Comparison of ENCODE assay signal across 7 cellular contexts in the genomic region with DNA sequence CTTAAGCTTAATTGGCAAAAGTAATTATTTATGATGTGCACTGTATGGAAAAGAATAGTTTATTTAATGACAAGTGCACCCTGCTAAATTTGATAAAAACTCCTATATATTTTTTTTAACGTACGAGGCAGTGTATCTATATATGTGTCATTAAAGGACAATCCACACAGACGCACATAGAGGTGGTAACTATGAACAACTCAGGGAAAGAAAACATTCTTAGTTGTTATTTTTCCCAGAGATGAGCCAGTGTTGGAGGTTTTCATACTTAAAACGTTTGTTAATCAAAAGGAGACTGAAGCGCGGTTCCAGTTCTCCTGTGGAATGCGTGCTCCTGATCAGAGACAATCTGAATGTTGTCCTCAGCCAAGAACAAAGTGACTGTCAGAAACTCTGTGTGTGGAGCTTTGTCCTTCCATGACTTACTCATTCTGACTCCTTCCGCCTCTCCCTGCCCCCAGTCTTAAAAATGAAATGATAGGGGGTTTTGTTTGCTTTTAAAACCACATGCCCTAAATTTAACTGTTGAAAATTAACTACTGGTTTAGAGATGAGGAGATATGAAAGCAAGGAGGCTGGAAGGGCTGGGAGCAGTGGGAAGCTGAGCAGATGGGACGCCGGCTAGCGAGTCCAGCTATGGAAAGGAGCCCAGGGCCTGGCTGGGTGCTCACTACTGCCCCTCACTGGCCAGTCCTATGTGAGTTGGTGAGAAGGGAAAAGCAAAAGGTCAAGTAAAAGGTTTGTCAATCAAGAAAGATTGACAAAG.
DNase-seq lines count a peak whose midpoint lies in the region; ATAC-seq and TF ChIP-seq lines count a peak whose summit lies in the region.

No MANE protein-coding gene starts in this region.

- H2BK20ac ChIP-seq in H9 (ENCODE audit: low read depth, low read length, poor library complexity, severe bottlenecking), result no peak overlapping the region

- H2BK12ac ChIP-seq in H9 (ENCODE audit: insufficient read length, low read depth, low read length), result no peak overlapping the region

- H3K4me3 ChIP-seq in heart right ventricle (peak overlapping the region in 3 of 10 donors; percentile 3 to 21 (median 9)), retinal pigment epithelial cell (ENCODE audit: low read length) (no peak overlapping the region)

- no peak overlapping the region for H3K23ac ChIP-seq in H9 (ENCODE audit: insufficient read length, low read depth, low read length)

- H4K8ac ChIP-seq in H9 (replicated peaks; ENCODE audit: insufficient read length, low read depth, low read length), result no peak overlapping the region

- no peak overlapping the region for H2BK5ac ChIP-seq in H9 (ENCODE audit: insufficient read length, low read length)

- H3T11ph ChIP-seq in H9 (ENCODE audit: low read length), result no peak overlapping the region

- H4K91ac ChIP-seq in H9 (ENCODE audit: insufficient read length, low read depth, low read length), result no peak overlapping the region

- no peak overlapping the region for H3K14ac ChIP-seq in H9 (ENCODE audit: insufficient read depth, low read length)

- TF ChIP-seq CTCF in H9 (conservative IDR thresholded peaks at IDR 0.05), result peak; percentile 89
- peak; percentile 35 to 70 (median 65) for TF ChIP-seq CTCF in heart right ventricle (IDR thresholded peaks at IDR 0.05)
- TF ChIP-seq CTCF in retinal pigment epithelial cell (conservative IDR thresholded peaks at IDR 0.05; ENCODE audit: low read depth, low read length), result peak; percentile 85

- H3K4ac ChIP-seq in H9 (ENCODE audit: low read depth, low read length), result no peak overlapping the region

- H3K79me2 ChIP-seq in H9 (ENCODE audit: insufficient read depth, low read length), result no peaks in the 10 kb centered on the region

- H3K27ac ChIP-seq in H9 (ENCODE audit: insufficient read length, low read depth, low read length), result no peak overlapping the region
- peak overlapping the region; percentile 28 to 85 (median 77) for H3K27ac ChIP-seq in heart right ventricle

- no peak overlapping the region for H3K4me2 ChIP-seq in H9 (ENCODE audit: insufficient read depth, insufficient read length, low read length)

- H3K56ac ChIP-seq in H9 (ENCODE audit: insufficient read length, low read depth, low read length), result no peak overlapping the region

- ATAC-seq in heart right ventricle, result peak; percentile 49 to 81 (median 72)
- ATAC-seq in HG02973 (IDR thresholded peaks at IDR 0.05; ENCODE audit: unreplicated experiment), result no peak
- ATAC-seq in HG03469 (IDR thresholded peaks at IDR 0.05; ENCODE audit: unreplicated experiment), result no peak
- ATAC-seq in HG03139 (IDR thresholded peaks at IDR 0.05; ENCODE audit: unreplicated experiment), result no peak

- H2BK120ac ChIP-seq in H9 (ENCODE audit: low read depth, low read length, poor library complexity, severe bottlenecking), result no peak overlapping the region

- H3K27me3 ChIP-seq in H9 (ENCODE audit: insufficient read depth, low read length), result no peaks in the 10 kb centered on the region
- no peaks in the 10 kb centered on the region for H3K27me3 ChIP-seq in heart right ventricle

- DNase-seq in H9, result peak; percentile 79
- DNase-seq in UCSD-AML1 (lab: John Stamatoyannopoulos, UW; ENCODE audit: unreplicated experiment), result peak; percentile 62
- peak in 1 of 2 donors; percentile 56 for DNase-seq in heart right ventricle
- no peak for DNase-seq in retinal pigment epithelial cell (ENCODE audit: low read depth)

- H4K5ac ChIP-seq in H9 (ENCODE audit: insufficient read length, low read depth, low read length), result no peak overlapping the region

- H2BK15ac ChIP-seq in H9 (ENCODE audit: low read depth, low read length), result no peak overlapping the region

- H3K9me3 ChIP-seq in H9 (ENCODE audit: control insufficient read depth, low read depth, low read length), result no peaks in the 10 kb centered on the region
- no peaks in the 10 kb centered on the region for H3K9me3 ChIP-seq in heart right ventricle

- H3K9me3 Mint-ChIP-seq in H9, result no peaks in the 10 kb centered on the region

- H3K36me3 ChIP-seq in heart right ventricle, result peaks cover 0 to 54% (median 5%) of the 10 kb centered on the region in 9 donors

- H3K36me3 Mint-ChIP-seq in H9 (ENCODE audit: insufficient read depth in 1 of 3, low read depth in 3 of 3), result no peaks in the 10 kb centered on the region; a peak in 1 of 7 replicates

- H2AFZ ChIP-seq in H9 (ENCODE audit: low read length), result no peak overlapping the region

- no peaks in the 10 kb centered on the region for H3K27me3 Mint-ChIP-seq in H9 (ENCODE audit: low read depth)

- peaks cover 43 to 44% of the 10 kb centered on the region in 2 experiments for H3K4me1 Mint-ChIP-seq in H9

- H3K79me1 ChIP-seq in H9 (ENCODE audit: insufficient read depth, low read depth, low read length, poor library complexity, severe bottlenecking), result no peaks in the 10 kb centered on the region

- no peaks in the 10 kb centered on the region for H4K20me1 ChIP-seq in H9 (ENCODE audit: control insufficient read depth, insufficient read depth, insufficient read length)

- H3K23me2 ChIP-seq in H9 (ENCODE audit: insufficient read length, low read depth, low read length, poor library complexity, severe bottlenecking), result no peaks in the 10 kb centered on the region

- no CpG with 5 or more reads among the region's 11 CpGs for WGBS in H9 (ENCODE audit: extremely low coverage, insufficient read length, low lambda C conversion rate)
- WGBS in heart right ventricle, 2 donors, result 27 to 41% methylated on average over 11 of the region's 11 CpGs

- intact Hi-C loops in heart right ventricle (cut with DNase I), result loop anchor here in 4 of 10 donors (10.0 kb wide), 2 partner anchors 50 to 200 kb away; no protein-coding TSS in a partner anchor

- no peak overlapping the region for H2AK5ac ChIP-seq in H9 (ENCODE audit: insufficient read length, low read length)

- no peak overlapping the region for H3K18ac ChIP-seq in H9 (ENCODE audit: insufficient read length, low read depth, low read length)

- no peak overlapping the region for H3K4me3 Mint-ChIP-seq in H9

- H3K9ac ChIP-seq in H9 (ENCODE audit: extremely low read depth, insufficient read length, low read length), result no peak overlapping the region

- H3K27ac Mint-ChIP-seq in H9, result 0 out of 7 replicates have a peak overlapping the region, but pooled peaks of 1 of the 3 experiments have one; percentile 2

- H3K4me1 ChIP-seq in H9 (ENCODE audit: insufficient read depth, low read length) (peaks cover 3% of the 10 kb centered on the region; the same call in 1 of the 2 replicates), heart right ventricle (peaks cover 6 to 58% (median 37%) of the 10 kb centered on the region in 9 donors)

Comparison
In these comparisons a context has a peak if more than half of its experiments do, and no peak if none do; other contexts are left out.
1. ATAC-seq: peak in heart right ventricle (8 of 8); none in HG02973 (single experiment), HG03469 (single experiment) and HG03139 (single experiment).
2. Peak in every context shown above with its lines, with median percentiles within 50 percentile points of each other: CTCF ChIP-seq.